In the genomic region with DNA sequence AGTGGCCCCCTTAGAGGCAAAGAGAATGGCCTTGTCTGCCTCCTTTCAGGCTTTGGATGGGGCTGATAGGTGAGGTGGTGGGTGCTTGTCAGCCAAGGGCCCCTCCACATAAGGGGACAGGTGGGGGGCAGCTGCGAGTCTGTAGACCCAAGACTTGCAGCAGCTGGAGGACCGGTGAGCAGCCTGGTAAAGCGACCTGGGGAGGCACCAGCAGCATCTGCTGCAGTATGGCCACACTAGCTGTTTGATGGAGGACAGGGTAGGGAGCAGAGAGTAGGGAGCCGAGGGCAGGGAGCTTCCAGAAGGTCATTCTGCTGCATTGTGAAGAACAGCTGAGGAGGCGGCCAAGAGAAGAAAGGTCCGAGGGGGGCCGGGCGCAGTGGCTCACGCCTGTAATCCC, we compare ENCODE assay signal across 13 cellular contexts. TPM values are rescaled to one million over a fixed set of nuclear protein-coding genes. Genes with fewer than 3 reads are reported as not detected.
DNase-seq lines count a peak whose midpoint lies in the region; ATAC-seq, FAIRE-seq and TF ChIP-seq lines count a peak whose summit lies in the region.
"Had no signal": no experiment of that assay in that cellular context is flagged by ENCODE, and none has a peak within 500 bp of the region (broad histone marks: within the 10 kb centered on the region; RNA-seq: fewer than 3 reads in every experiment).

No MANE protein-coding gene starts in this region.

- dilution Hi-C loops in keratinocyte (cut with MboI; ENCODE audit: extremely low pct_ligation_motif_present, low sequenced_read_pairs): no loop called here

- H3K79me2 ChIP-seq in keratinocyte (ENCODE audit: control insufficient read depth, insufficient read depth, low read length): no peaks in the 10 kb centered on the region

- intact Hi-C loops in activated CD4-positive, alpha-beta T cell treated with anti-CD3 and anti-CD28 coated beads, Interleukin-2, amount 10 ng/mL, durations not matched to agents 24 days and 14 days (cut with micrococcal nuclease): loop anchor here (2.0 to 5.0 kb wide), 3 partner anchors 15 to 245 kb away; no protein-coding TSS in a partner anchor
- intact Hi-C loops in CD4-positive, alpha-beta memory T cell (cut with micrococcal nuclease): no loop called here

- H4K20me1 ChIP-seq in keratinocyte (ENCODE audit: control insufficient read depth, extremely low read depth, insufficient read depth, low read length): no peaks in the 10 kb centered on the region

- no peak for TF ChIP-seq CTCF in VCaP (conservative IDR thresholded peaks at IDR 0.05)
- TF ChIP-seq CTCF in keratinocyte (optimal IDR thresholded peaks at IDR 0.05 in 1 of 3, IDR thresholded peaks at IDR 0.05 in 1 of 3, conservative IDR thresholded peaks at IDR 0.05 in 1 of 3; ENCODE audit: extremely low read depth in 1 of 3, insufficient read depth in 2 of 3, low read length in 3 of 3): no peak

- CTCF ChIA-PET in CD4-positive, alpha-beta memory T cell (lab: Charles Lee; ENCODE audit: partially characterized antibody): interaction anchor here (0.7 to 1.1 kb wide), 2 partner anchors 30 to 126 kb away, joined by 3 to 4 read pairs; no protein-coding TSS in a partner anchor

- peak overlapping the region; percentile 15 for H3K27ac Mint-ChIP-seq in activated CD4-positive, alpha-beta T cell treated with anti-CD3 and anti-CD28 coated beads, Interleukin-2, amount 10 ng/mL, durations not matched to agents 24 days and 14 days
- H3K27ac Mint-ChIP-seq in stimulated activated naive B cell treated with anti-CD40 and anti-IgM and Interleukin-4, amounts not matched to agents 10 μg/mL and 1 μg/mL and 100 μg/mL, for 72 hours: peak overlapping the region; percentile 28
- H3K27ac Mint-ChIP-seq in CD4-positive, alpha-beta memory T cell: peak overlapping the region in 2 of 7 donors; percentile 29 to 42

- no peak for ATAC-seq in stimulated activated naive B cell treated with anti-CD40 and anti-IgM and Interleukin-4, amounts not matched to agents 10 μg/mL and 1 μg/mL and 100 μg/mL, for 72 hours (replicated peaks)

- H3K4me3 ChIP-seq in keratinocyte (ENCODE audit: control insufficient read depth in 2 of 3, extremely low read depth in 1 of 3, insufficient read depth in 2 of 3, low read depth in 1 of 3, low read length in 3 of 3): no peak overlapping the region
- no peak overlapping the region for H3K4me3 ChIP-seq in CD4-positive, alpha-beta memory T cell (ENCODE audit: low read length in 2 of 2)
- H3K4me3 ChIP-seq: adrenal gland had no signal

- H3K4me2 ChIP-seq in keratinocyte (ENCODE audit: control insufficient read depth, extremely low read depth, insufficient read depth, low read depth, low read length): no peak overlapping the region

- no peak overlapping the region for H2AFZ ChIP-seq in keratinocyte (ENCODE audit: control insufficient read depth, low read length)

- no peaks in the 10 kb centered on the region for H3K9me3 Mint-ChIP-seq in activated CD4-positive, alpha-beta T cell treated with anti-CD3 and anti-CD28 coated beads, Interleukin-2, amount 10 ng/mL, durations not matched to agents 24 days and 14 days
- no peaks in the 10 kb centered on the region for H3K9me3 Mint-ChIP-seq in stimulated activated naive B cell treated with anti-CD40 and anti-IgM and Interleukin-4, amounts not matched to agents 10 μg/mL and 1 μg/mL and 100 μg/mL, for 72 hours
- H3K9me3 Mint-ChIP-seq in CD4-positive, alpha-beta memory T cell: no peaks in the 10 kb centered on the region

- H3K4me1 Mint-ChIP-seq in activated CD4-positive, alpha-beta T cell treated with anti-CD3 and anti-CD28 coated beads, Interleukin-2, amount 10 ng/mL, durations not matched to agents 24 days and 14 days: peaks cover 17% of the 10 kb centered on the region
- peaks cover 10 to 19% of the 10 kb centered on the region in 2 donors for H3K4me1 Mint-ChIP-seq in stimulated activated naive B cell treated with anti-CD40 and anti-IgM and Interleukin-4, amounts not matched to agents 10 μg/mL and 1 μg/mL and 100 μg/mL, for 72 hours
- H3K4me1 Mint-ChIP-seq in CD4-positive, alpha-beta memory T cell: peaks cover 5 to 18% (median 10%) of the 10 kb centered on the region in 4 donors

- FAIRE-seq in keratinocyte (lab: Jason Lieb, UNC): no peak
- FAIRE-seq: A204.1 had no signal

- no peak overlapping the region for H3K9ac ChIP-seq in keratinocyte (ENCODE audit: control insufficient read depth, extremely low read depth, insufficient read depth, low read length)
- H3K9ac ChIP-seq: SK-N-SH had no signal

- H3K27ac ChIP-seq in VCaP (peak overlapping the region; percentile 93), keratinocyte (ENCODE audit: control insufficient read depth, insufficient read depth, low read length) (peak overlapping the region; percentile 100)
- H3K27ac ChIP-seq in CD4-positive, alpha-beta memory T cell (ENCODE audit: low read depth, low read length): no peak overlapping the region
- H3K27ac ChIP-seq: WERI-Rb-1 had no signal

- H3K36me3 ChIP-seq in keratinocyte (ENCODE audit: control insufficient read depth in 2 of 2, extremely low read depth in 1 of 2, insufficient read depth in 2 of 2, low read length in 2 of 2): no peaks in the 10 kb centered on the region
- H3K36me3 ChIP-seq in CD4-positive, alpha-beta memory T cell (ENCODE audit: insufficient read depth, low read length): no peaks in the 10 kb centered on the region
- H3K36me3 ChIP-seq: adrenal gland, HAP-1, WERI-Rb-1 had no signal

- no peaks in the 10 kb centered on the region for H3K27me3 ChIP-seq in keratinocyte (ENCODE audit: control insufficient read depth, extremely low read depth, insufficient read depth, low read length)
- H3K27me3 ChIP-seq in CD4-positive, alpha-beta memory T cell (ENCODE audit: insufficient read depth, low read length): no peaks in the 10 kb centered on the region
- H3K27me3 ChIP-seq: adrenal gland had no signal

- POLR2A ChIA-PET in CD4-positive, alpha-beta memory T cell (lab: Charles Lee; ENCODE audit: partially characterized antibody): no interaction called here

- H3K4me1 ChIP-seq in keratinocyte (ENCODE audit: control insufficient read depth, extremely low read depth, insufficient read depth, low read length): peaks cover 43% of the 10 kb centered on the region
- H3K4me1 ChIP-seq in CD4-positive, alpha-beta memory T cell (ENCODE audit: insufficient read depth, low read length): peaks cover 4% of the 10 kb centered on the region

- DNase-seq in activated CD4-positive, alpha-beta T cell treated with anti-CD3 and anti-CD28 coated beads, Interleukin-2, amount 10 ng/mL, durations not matched to agents 24 days and 14 days: no peak
- no peak for DNase-seq in activated CD4-positive, alpha-beta T cell treated with anti-CD3 and anti-CD28 coated beads for 1 hour
- DNase-seq in keratinocyte (ENCODE audit: low read depth, low spot score) (no peak), NCI-H1930 (lab: John Stamatoyannopoulos, UW) (no peak)
- no peak for DNase-seq in stimulated activated naive B cell treated with anti-CD40 and anti-IgM and Interleukin-4, amounts not matched to agents 10 μg/mL and 1 μg/mL and 100 μg/mL, for 72 hours
- no peak for DNase-seq in CD4-positive, alpha-beta memory T cell
- DNase-seq in activated CD4-positive, CD25-positive, alpha-beta regulatory T cell (lab: John Stamatoyannopoulos, UW): no peak
- DNase-seq: adrenal gland, SK-N-SH, WERI-Rb-1 had no signal

- no peaks in the 10 kb centered on the region for H3K9me3 ChIP-seq in keratinocyte (ENCODE audit: control insufficient read depth, low read depth, low read length)
- H3K9me3 ChIP-seq in CD4-positive, alpha-beta memory T cell (ENCODE audit: control insufficient read depth in 1 of 2, low read length in 2 of 2): no peaks in the 10 kb centered on the region
- H3K9me3 ChIP-seq: adrenal gland, HAP-1, SK-N-SH had no signal

- H3K27me3 Mint-ChIP-seq in activated CD4-positive, alpha-beta T cell treated with anti-CD3 and anti-CD28 coated beads, Interleukin-2, amount 10 ng/mL, durations not matched to agents 24 days and 14 days: no peaks in the 10 kb centered on the region
- H3K27me3 Mint-ChIP-seq in stimulated activated naive B cell treated with anti-CD40 and anti-IgM and Interleukin-4, amounts not matched to agents 10 μg/mL and 1 μg/mL and 100 μg/mL, for 72 hours: no peaks in the 10 kb centered on the region
- H3K27me3 Mint-ChIP-seq in CD4-positive, alpha-beta memory T cell: no peaks in the 10 kb centered on the region

- no peak overlapping the region for H3K4me3 Mint-ChIP-seq in activated CD4-positive, alpha-beta T cell treated with anti-CD3 and anti-CD28 coated beads, Interleukin-2, amount 10 ng/mL, durations not matched to agents 24 days and 14 days
- H3K4me3 Mint-ChIP-seq in stimulated activated naive B cell treated with anti-CD40 and anti-IgM and Interleukin-4, amounts not matched to agents 10 μg/mL and 1 μg/mL and 100 μg/mL, for 72 hours: no peak overlapping the region
- H3K4me3 Mint-ChIP-seq in CD4-positive, alpha-beta memory T cell: no peak overlapping the region

- no peaks in the 10 kb centered on the region for H3K36me3 Mint-ChIP-seq in activated CD4-positive, alpha-beta T cell treated with anti-CD3 and anti-CD28 coated beads, Interleukin-2, amount 10 ng/mL, durations not matched to agents 24 days and 14 days (ENCODE audit: low read depth)
- no peaks in the 10 kb centered on the region for H3K36me3 Mint-ChIP-seq in stimulated activated naive B cell treated with anti-CD40 and anti-IgM and Interleukin-4, amounts not matched to agents 10 μg/mL and 1 μg/mL and 100 μg/mL, for 72 hours
- H3K36me3 Mint-ChIP-seq in CD4-positive, alpha-beta memory T cell: no peaks in the 10 kb centered on the region

- no peaks in the 10 kb centered on the region for H3K9me1 ChIP-seq in keratinocyte (ENCODE audit: control insufficient read depth, extremely low read depth, insufficient read depth, low read length)

RNA-seq across cellular contexts. Expression of a gene that starts 16.8 kb away (rescaled TPM):
- 51.7 and 51.9 TPM in 2 replicates for total RNA-seq in activated CD4-positive, alpha-beta T cell treated with anti-CD3 and anti-CD28 coated beads, Interleukin-2, amount 10 ng/mL, durations not matched to agents 24 days and 14 days
- polyA plus RNA-seq in keratinocyte: 5.6 to 14.3 TPM (median 6.5 TPM) in 3 replicates
- 8.2 TPM for polyA plus RNA-seq in keratinocyte (2011; ENCODE audit: low read depth)
- 4.9 and 10.8 TPM in 2 replicates for polyA plus RNA-seq in keratinocyte (2011; cell fraction: cytosol; rRNA removed)
- polyA plus RNA-seq in keratinocyte (2011; cell fraction: nucleus; rRNA removed): 33.6 and 38.9 TPM in 2 replicates
- 22.3 and 39.1 TPM in 2 replicates for polyA plus RNA-seq in keratinocyte (2012; ENCODE audit: low replicate concordance)
- 28.4 to 116 TPM (median 38.1 TPM) in 3 replicates for polyA minus RNA-seq in keratinocyte
- 52.6 TPM for polyA minus RNA-seq in keratinocyte (2011; cell fraction: cytosol; rRNA and poly(A)+ RNA removed)
- 49.2 and 94.8 TPM in 2 replicates for polyA minus RNA-seq in keratinocyte (2011; cell fraction: nucleus; rRNA and poly(A)+ RNA removed)
- 10 to 100 TPM; 79.1 to 91.6 TPM for total RNA-seq in CD4-positive, alpha-beta memory T cell
- 10 to 100 TPM in 1 of 2 donors, 1 to 10 TPM in 1; 5.3 to 22.7 TPM for polyA plus RNA-seq in CD4-positive, alpha-beta memory T cell

RNA-seq across cellular contexts. Expression of a gene that starts 25.9 kb away (rescaled TPM):
- total RNA-seq in activated CD4-positive, alpha-beta T cell treated with anti-CD3 and anti-CD28 coated beads, Interleukin-2, amount 10 ng/mL, durations not matched to agents 24 days and 14 days: not detected in 2 replicates
- polyA plus RNA-seq in keratinocyte: 0.12 to 0.24 TPM in 2 of 3 replicates, not detected in the other
- not detected for polyA plus RNA-seq in keratinocyte (2011; ENCODE audit: low read depth)
- polyA plus RNA-seq in keratinocyte (2011; cell fraction: cytosol; rRNA removed): 0.11 TPM in 1 of 2 replicates, not detected in the other
- polyA plus RNA-seq in keratinocyte (2011; cell fraction: nucleus; rRNA removed): 0.19 and 0.29 TPM in 2 replicates
- not detected in 2 replicates for polyA plus RNA-seq in keratinocyte (2012; ENCODE audit: low replicate concordance)
- 1.8 TPM in 1 of 3 replicates, not detected in the others for polyA minus RNA-seq in keratinocyte
- not detected for polyA minus RNA-seq in keratinocyte (2011; cell fraction: cytosol; rRNA and poly(A)+ RNA removed)
- not detected in 2 replicates for polyA minus RNA-seq in keratinocyte (2011; cell fraction: nucleus; rRNA and poly(A)+ RNA removed)
- total RNA-seq in CD4-positive, alpha-beta memory T cell: not detected
- not detected for polyA plus RNA-seq in CD4-positive, alpha-beta memory T cell
